13 cellular contexts compared by ENCODE assay signal in the genomic region with DNA sequence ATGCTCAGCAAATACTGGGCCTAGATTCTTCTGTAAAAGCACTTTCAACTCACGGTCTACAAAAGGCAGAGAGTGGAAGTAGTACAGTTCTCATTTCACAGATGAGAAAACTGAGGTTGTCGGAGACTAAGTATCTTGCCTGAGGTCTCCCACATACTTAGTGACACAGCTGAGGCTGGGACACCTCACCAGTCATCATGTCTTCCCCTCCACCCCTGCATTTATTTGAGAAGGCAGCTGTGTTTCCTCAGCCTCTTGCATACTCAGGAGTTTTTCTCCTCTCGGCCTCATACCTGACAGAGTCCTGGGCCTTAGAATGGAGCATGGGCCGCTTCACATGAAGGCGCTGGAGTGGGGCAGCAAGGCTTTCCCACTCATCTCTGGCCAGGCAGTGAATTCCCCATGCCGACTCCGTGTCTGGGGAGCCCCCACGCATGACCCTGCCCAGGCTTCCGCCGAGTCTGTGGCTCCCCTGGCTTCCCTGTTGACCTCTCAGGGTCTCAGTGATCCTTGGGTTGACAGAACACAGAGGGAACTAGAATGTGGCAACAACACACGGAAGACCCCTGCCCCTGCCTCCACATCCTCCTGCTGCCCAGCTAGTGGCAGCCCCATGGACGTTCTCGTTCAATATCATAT.
DNase-seq lines count a peak whose midpoint lies in the region; ATAC-seq and TF ChIP-seq lines count a peak whose summit lies in the region.
"Had no signal": no experiment of that assay in that cellular context is flagged by ENCODE, and none has a peak within 500 bp of the region (broad histone marks: within the 10 kb centered on the region; RNA-seq: fewer than 3 reads in every experiment).

No MANE protein-coding gene starts in this region.

- peaks cover 24% of the 10 kb centered on the region for H3K4me1 Mint-ChIP-seq in chondrocyte (ENCODE audit: low read depth)

- no peak overlapping the region for H3K27ac Mint-ChIP-seq in chondrocyte (ENCODE audit: unreplicated experiment)

- no peaks in the 10 kb centered on the region for H3K9me3 Mint-ChIP-seq in chondrocyte (ENCODE audit: low read depth)
- H3K9me3 Mint-ChIP-seq: CD4-positive, CD25-positive, alpha-beta regulatory T cell had no signal

- peak overlapping the region; percentile 10 for H3K27ac ChIP-seq in psoas muscle
- H3K27ac ChIP-seq: GM23248 had no signal

- H3K4me1 ChIP-seq in psoas muscle: peaks cover 40% of the 10 kb centered on the region

- 87 to 90% (median 87%) methylated on average over 13 of the region's 13 CpGs for WGBS in psoas muscle, 3 donors

- peak overlapping the region; percentile 20 for H3K4me3 ChIP-seq in Jurkat, Clone E6-1 (ENCODE audit: low read length)
- H3K4me3 ChIP-seq in psoas muscle: no peak overlapping the region
- H3K4me3 ChIP-seq: GM12878, GM23248 had no signal

- peaks cover 2% of the 10 kb centered on the region for H3K27me3 Mint-ChIP-seq in chondrocyte (ENCODE audit: low read depth)
- H3K27me3 Mint-ChIP-seq: CD4-positive, CD25-positive, alpha-beta regulatory T cell had no signal

- H3K9me3 ChIP-seq in psoas muscle: no peaks in the 10 kb centered on the region

- ATAC-seq in psoas muscle (no peak), HG02588 (IDR thresholded peaks at IDR 0.05; ENCODE audit: unreplicated experiment) (no peak), HG02870 (IDR thresholded peaks at IDR 0.05; ENCODE audit: unreplicated experiment) (no peak)
- ATAC-seq: GM12878, HepG2 had no signal

- no peaks in the 10 kb centered on the region for H3K36me3 Mint-ChIP-seq in chondrocyte (ENCODE audit: low read depth)
- H3K36me3 Mint-ChIP-seq: CD4-positive, CD25-positive, alpha-beta regulatory T cell had no signal

- TF ChIP-seq CTCF in chondrocyte (IDR thresholded peaks at IDR 0.05) (no peak), psoas muscle (IDR thresholded peaks at IDR 0.05) (no peak)

- no peak overlapping the region for H3K4me3 Mint-ChIP-seq in chondrocyte (ENCODE audit: unreplicated experiment)

- intact Hi-C loops in psoas muscle (cut with DNase I): no loop called here

- H3K27me3 ChIP-seq in psoas muscle (ENCODE audit: insufficient read depth in 3 of 3, low read length in 2 of 3): no peaks in the 10 kb centered on the region

- no peaks in the 10 kb centered on the region for H3K36me3 ChIP-seq in psoas muscle (ENCODE audit: insufficient read depth in 1 of 2, low read depth in 1 of 2)

- DNase-seq in Jurkat, Clone E6-1 (ENCODE audit: low read depth, low spot score): peak; percentile 32
- DNase-seq in chondrocyte (ENCODE audit: low spot score) (peak; percentile 44), psoas muscle (no peak), COR-L47 (lab: John Stamatoyannopoulos, UW) (no peak), A172 (ENCODE audit: low spot score) (no peak)
- DNase-seq: Calu3; CD4-positive, CD25-positive, alpha-beta regulatory T cell; DMS 273 treated with DMSO at 0.1 percent for 48 hours; GM23248 had no signal

Comparison
In these comparisons a context has a peak if more than half of its experiments do, and no peak if none do; other contexts are left out.
1. DNase-seq: peak in Jurkat, Clone E6-1 (single experiment) and chondrocyte (single experiment); none in psoas muscle (0 of 2), COR-L47 (single experiment) and A172 (single experiment).